Comparison of ENCODE assay signal across 17 cellular contexts in genomic region chr22:32879550-32879949, GRCh38.
DNase-seq lines count a peak whose midpoint lies in the region; ATAC-seq and TF ChIP-seq lines count a peak whose summit lies in the region.
"Had no signal": no experiment of that assay in that cellular context is flagged by ENCODE, and none has a peak within 500 bp of the region (broad histone marks: within the 10 kb centered on the region; RNA-seq: fewer than 3 reads in every experiment).

No MANE protein-coding gene starts in this region.

- H3K4me1 Mint-ChIP-seq in brain (peaks cover 60% of the 10 kb centered on the region), nephron (peaks cover 70% of the 10 kb centered on the region)

- H3K9me3 Mint-ChIP-seq in brain (peaks cover 0 to 2% (median 0%) of the 10 kb centered on the region in 5 experiments), nephron (no peaks in the 10 kb centered on the region)
- H3K9me3 Mint-ChIP-seq: CD4-positive, alpha-beta memory T cell; GM23338; H9 had no signal

- H3K4me3 Mint-ChIP-seq in brain: no peak overlapping the region
- H3K4me3 Mint-ChIP-seq in nephron: no peak overlapping the region
- H3K4me3 Mint-ChIP-seq: B cell; CD14-positive monocyte; CD4-positive, alpha-beta memory T cell; GM23338; H9 had no signal

- H3K36me3 Mint-ChIP-seq in brain (no peaks in the 10 kb centered on the region), nephron (ENCODE audit: low read depth) (no peaks in the 10 kb centered on the region)
- H3K36me3 Mint-ChIP-seq: CD14-positive monocyte; CD4-positive, alpha-beta memory T cell had no signal

- ATAC-seq in HG03354 (IDR thresholded peaks at IDR 0.05; ENCODE audit: poor library complexity, severe bottlenecking, unreplicated experiment) (no peak), GM19467 (IDR thresholded peaks at IDR 0.05; ENCODE audit: unreplicated experiment) (no peak)
- ATAC-seq: GM23338, HCT116 had no signal

- TF ChIP-seq CTCF in brain (conservative IDR thresholded peaks at IDR 0.05): no peak
- TF ChIP-seq CTCF in nephron (IDR thresholded peaks at IDR 0.05; ENCODE audit: unreplicated experiment in 3 of 3): no peak

- H3K27ac Mint-ChIP-seq in brain (peak overlapping the region in 4 of 5 experiments; percentile 63 to 96 (median 74)), nephron (peak overlapping the region in 2 of 3 experiments; percentile 69 to 75)
- H3K27ac Mint-ChIP-seq: B cell; CD14-positive monocyte; CD4-positive, alpha-beta memory T cell; GM23338; H9 had no signal

- DNase-seq in NCI-H82 (lab: John Stamatoyannopoulos, UW) (peak; percentile 52), NCI-H82 treated with DMSO at 0.1 percent for 48 hours (lab: John Stamatoyannopoulos, UW; ENCODE audit: unreplicated experiment) (no peak), DMS114 treated with DMSO at 0.1 percent for 48 hours (lab: John Stamatoyannopoulos, UW; ENCODE audit: unreplicated experiment) (no peak)
- DNase-seq: Calu3; CD4-positive, alpha-beta memory T cell; COR-L47; DMS153; DND-41; H9 had no signal

- H3K27me3 Mint-ChIP-seq in brain: peaks cover 5% of the 10 kb centered on the region
- H3K27me3 Mint-ChIP-seq in nephron (ENCODE audit: low read depth): peaks cover 16% of the 10 kb centered on the region
